Comparison of ENCODE assay signal across 8 cellular contexts in the genomic region with DNA sequence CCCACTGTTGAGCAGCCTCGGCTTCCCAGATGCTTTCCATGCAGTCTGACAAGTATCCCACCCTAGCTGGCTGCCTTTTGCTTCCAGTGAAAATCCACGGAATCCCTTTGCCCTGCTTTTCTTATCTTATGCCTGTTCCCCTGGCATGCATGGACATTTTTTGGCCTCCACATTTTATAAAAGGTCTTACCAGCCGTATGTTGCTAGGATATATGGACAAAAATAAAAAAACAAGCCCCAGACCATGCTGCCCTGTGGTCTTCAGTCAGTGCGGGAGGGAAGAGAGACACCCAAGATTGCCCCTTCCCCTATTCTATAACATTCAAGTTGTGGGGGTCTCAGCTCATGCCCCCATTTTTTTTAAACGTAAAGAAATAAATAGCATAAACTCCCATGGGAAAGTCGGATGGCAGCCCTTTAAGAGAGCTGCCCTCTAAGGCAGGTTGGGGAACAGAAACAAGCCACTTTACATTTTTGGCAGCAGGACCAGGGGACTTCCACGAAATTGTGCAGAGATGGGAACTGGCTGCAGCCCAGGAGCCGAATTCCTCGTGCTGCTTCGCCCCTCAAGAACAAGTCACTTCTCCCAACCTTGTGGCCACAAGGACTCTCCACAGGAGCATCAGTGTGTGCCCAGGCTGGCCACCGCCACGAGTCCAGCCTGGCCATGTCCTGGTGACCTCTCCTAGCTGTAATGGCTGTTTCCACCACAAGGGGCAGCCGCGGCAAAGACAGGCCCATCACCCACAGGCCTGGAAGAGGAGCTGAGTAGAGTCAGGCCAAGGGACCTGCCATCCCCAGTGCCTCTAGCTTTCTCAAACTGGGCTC.
DNase-seq lines count a peak whose midpoint lies in the region; ATAC-seq, FAIRE-seq and TF ChIP-seq lines count a peak whose summit lies in the region.

No MANE protein-coding gene starts in this region.

- WGBS in small intestine, 3 donors = 32 to 40% (median 40%) methylated on average over 14 of the region's 14 CpGs

- no peaks in the 10 kb centered on the region for H3K27me3 ChIP-seq in small intestine (ENCODE audit: control insufficient read depth in 2 of 2, insufficient read depth in 2 of 2, low read length in 2 of 2)
- H3K27me3 ChIP-seq in effector memory CD4-positive, alpha-beta T cell (replicated peaks; ENCODE audit: control insufficient read depth, insufficient read depth, low read length, poor library complexity, severe bottlenecking) = no peaks in the 10 kb centered on the region

- in situ Hi-C loops in astrocyte of the cerebellum (cut with HindIII; ENCODE audit: low sequenced_read_pairs) = no loop called here

- DNase-seq in GM10266 (ENCODE audit: extremely low spot score) (peak; percentile 57), RWPE1 (ENCODE audit: low spot score) (peak; percentile 79), astrocyte of the cerebellum (ENCODE audit: low read depth) (no peak), iPS DF 19.7 (ENCODE audit: low read depth, low spot score) (peak; percentile 47), small intestine (peak; percentile 42), NCI-H146 (lab: John Stamatoyannopoulos, UW) (no peak)
- DNase-seq in effector memory CD4-positive, alpha-beta T cell = no peak

- H3K4me1 ChIP-seq in small intestine (ENCODE audit: control insufficient read depth in 2 of 2, insufficient read depth in 1 of 2, low read depth in 1 of 2, low read length in 1 of 2) = no peaks in the 10 kb centered on the region
- H3K4me1 ChIP-seq in effector memory CD4-positive, alpha-beta T cell (ENCODE audit: control insufficient read depth, insufficient read depth, low read length, poor library complexity, severe bottlenecking) = no peaks in the 10 kb centered on the region

- CTCF ChIA-PET in RWPE1 (lab: Yijun Ruan, JAX) = interaction anchor here (0.5 to 2.1 kb wide), 24 partner anchors 9 to 366 kb away, joined by 3 to 22 read pairs (median 4); no protein-coding TSS in a partner anchor

- peak; percentile 82 for ATAC-seq in HG02588 (IDR thresholded peaks at IDR 0.05; ENCODE audit: unreplicated experiment)

- no peak overlapping the region for H3K4me3 ChIP-seq in astrocyte of the cerebellum (ENCODE audit: low read depth, low read length)
- H3K4me3 ChIP-seq in small intestine (ENCODE audit: low read depth in 1 of 2, low read length in 2 of 2) = no peak overlapping the region
- H3K4me3 ChIP-seq in effector memory CD4-positive, alpha-beta T cell (ENCODE audit: insufficient read depth, low read depth, low read length, poor library complexity, severe bottlenecking) = no peak overlapping the region

- H3K27ac ChIP-seq in RWPE1 (no peak overlapping the region), small intestine (ENCODE audit: low read depth in 1 of 2, low read length in 1 of 2) (peak overlapping the region; percentile 8 to 26)
- no peak overlapping the region for H3K27ac ChIP-seq in effector memory CD4-positive, alpha-beta T cell (ENCODE audit: insufficient read depth, low read length, poor library complexity, severe bottlenecking)

- H3K9me3 ChIP-seq in small intestine (ENCODE audit: control insufficient read depth, low read depth) = no peaks in the 10 kb centered on the region
- H3K9me3 ChIP-seq in effector memory CD4-positive, alpha-beta T cell (ENCODE audit: control insufficient read depth, low read length) = no peaks in the 10 kb centered on the region

- POLR2A ChIA-PET in RWPE1 (lab: Yijun Ruan, JAX; ENCODE audit: low non-redundant PET) = no interaction called here

- no peak for FAIRE-seq in small intestine (lab: Jason Lieb, UNC)

- TF ChIP-seq CTCF in GM10266 (IDR thresholded peaks at IDR 0.05; ENCODE audit: control insufficient read depth, insufficient read depth, low read depth, missing control alignments) = peak; percentile 72
- peak; percentile 80 for TF ChIP-seq CTCF in RWPE1 (conservative IDR thresholded peaks at IDR 0.05; ENCODE audit: low read depth)
- TF ChIP-seq CTCF in astrocyte of the cerebellum (IDR thresholded peaks at IDR 0.05; ENCODE audit: low read depth, low read length, missing control alignments) = peak; percentile 69

- H3K36me3 ChIP-seq in small intestine (ENCODE audit: control insufficient read depth in 2 of 2, insufficient read depth in 2 of 2, low read length in 2 of 2) = no peaks in the 10 kb centered on the region
- no peaks in the 10 kb centered on the region for H3K36me3 ChIP-seq in effector memory CD4-positive, alpha-beta T cell (ENCODE audit: control insufficient read depth, insufficient read depth, low read length)

Comparison
In these comparisons a context has a peak if more than half of its experiments do, and no peak if none do; other contexts are left out.
1. DNase-seq: peak in GM10266 (single experiment), RWPE1 (single experiment), iPS DF 19.7 (single experiment) and small intestine (single experiment); none in astrocyte of the cerebellum (single experiment), NCI-H146 (single experiment) and effector memory CD4-positive, alpha-beta T cell (0 of 3).
2. H3K27ac ChIP-seq: peak in small intestine (2 of 2); none in RWPE1 (single experiment) and effector memory CD4-positive, alpha-beta T cell (single experiment).
3. Peak in every context shown above with its lines, with median percentiles within 50 percentile points of each other: CTCF ChIP-seq.